ENCODE assay signal across 27 cellular contexts in genomic region chr16:83105279-83106077, GRCh38.
"Had no signal": no experiment of that assay in that cellular context is flagged by ENCODE, and none has a peak within 500 bp of the region (broad histone marks: within the 10 kb centered on the region; RNA-seq: fewer than 3 reads in every experiment).

No MANE protein-coding gene starts in this region.

- ATAC-seq: effector memory CD8-positive, alpha-beta T cell; heart right ventricle; naive thymus-derived CD4-positive, alpha-beta T cell; sciatic nerve; stimulated activated naive CD8-positive, alpha-beta T cell treated with anti-CD3 and anti-CD28 coated beads, Interleukin-15, amount 100 ng/mL, for 72 hours; upper lobe of right lung had no signal

- H3K27ac ChIP-seq: esophagus muscularis mucosa, heart right ventricle, prostate gland, right atrium auricular region, suprapubic skin, transverse colon, upper lobe of right lung, uterus had no signal

- H3K4me1 ChIP-seq: esophagus muscularis mucosa, heart right ventricle, prostate gland, right atrium auricular region, suprapubic skin, transverse colon, upper lobe of right lung, uterus had no signal

- H3K27me3 ChIP-seq: heart right ventricle, right atrium auricular region, suprapubic skin, transverse colon, upper lobe of right lung, uterus had no signal

- H3K4me2 ChIP-seq: smooth muscle cell had no signal

- FAIRE-seq: endometrium had no signal

- H3K4me3 ChIP-seq: esophagus muscularis mucosa, heart right ventricle, lung, prostate gland, right atrium auricular region, smooth muscle cell, suprapubic skin, transverse colon, upper lobe of right lung, uterus had no signal

- DNase-seq: cortex of kidney; effector memory CD8-positive, alpha-beta T cell; glutamatergic neuron; heart right ventricle; hypothalamus; immature natural killer cell; islet precursor cell; mesenchymal stem cell; naive thymus-derived CD4-positive, alpha-beta T cell; nucleus accumbens; stimulated activated CD4-positive, alpha-beta T cell treated with anti-CD3 and anti-CD28 coated beads, Interleukin-12 subunit alpha, Interleukin-12 subunit beta, amount 100 ng/mL, for 4 hours; stimulated activated CD4-positive, alpha-beta T cell treated with anti-CD3 and anti-CD28 coated beads, Interleukin-1b, Interleukin-23, amount 100 ng/mL, for 48 hours; stimulated activated CD4-positive, alpha-beta T cell treated with anti-CD3 and anti-CD28 coated beads, Interleukin-4, amount 100 ng/mL, for 1 hour; stimulated activated CD8-positive, alpha-beta memory T cell treated with anti-CD3 and anti-CD28 coated beads, Interleukin-4, amount 100 ng/mL, for 48 hours; stimulated activated naive CD4-positive, alpha-beta T cell; stimulated activated naive CD8-positive, alpha-beta T cell treated with anti-CD3 and anti-CD28 coated beads, Interleukin-15, amount 100 ng/mL, for 72 hours; transverse colon; upper lobe of right lung; uterus had no signal

- H3K36me3 ChIP-seq: esophagus muscularis mucosa, prostate gland, right atrium auricular region, suprapubic skin, transverse colon, upper lobe of right lung, uterus had no signal

- H3K9me3 ChIP-seq: prostate gland, suprapubic skin, transverse colon, upper lobe of right lung, uterus had no signal
